ENCODE assay signal across 28 cellular contexts in genomic region chr10:79410315-79411094, GRCh38. TPM values are rescaled to one million over a fixed set of nuclear protein-coding genes. Genes with fewer than 3 reads are reported as not detected.
DNase-seq lines count a peak whose midpoint lies in the region; ATAC-seq and TF ChIP-seq lines count a peak whose summit lies in the region.
"Had no signal": no experiment of that assay in that cellular context is flagged by ENCODE, and none has a peak within 500 bp of the region (broad histone marks: within the 10 kb centered on the region; RNA-seq: fewer than 3 reads in every experiment).

No MANE protein-coding gene starts in this region.

- H3K36me3 Mint-ChIP-seq in endothelial cell (ENCODE audit: low read depth, unreplicated experiment) = peaks cover 25% of the 10 kb centered on the region
- H3K36me3 Mint-ChIP-seq: activated naive CD8-positive, alpha-beta T cell treated with anti-CD3 and anti-CD28 coated beads, Interleukin-2, amount 10 ng/mL, durations not matched to agents 7 days and 5 days had no signal

- no peaks in the 10 kb centered on the region for H3K27me3 ChIP-seq in lower lobe of right lung (ENCODE audit: low read depth)
- H3K27me3 ChIP-seq in sigmoid colon = no peaks in the 10 kb centered on the region
- H3K27me3 ChIP-seq: BLaER1 treated with 17β-estradiol and CSF1 and Interleukin-3, amounts not matched to agents 10 nM and 100 nM; hepatocyte; thyroid gland had no signal

- TF ChIP-seq CTCF in endothelial cell (IDR thresholded peaks at IDR 0.05; ENCODE audit: unreplicated experiment) (no peak), lower lobe of right lung (IDR thresholded peaks at IDR 0.05) (no peak), sigmoid colon (IDR thresholded peaks at IDR 0.05) (no peak), GM20000 (IDR thresholded peaks at IDR 0.05; ENCODE audit: extremely low read depth, missing control alignments) (no peak)

- 83 to 88% methylated on average over 10 of the region's 10 CpGs for WGBS in sigmoid colon, 2 donors

- H3K4me1 ChIP-seq in lower lobe of right lung (peaks cover 83% of the 10 kb centered on the region), sigmoid colon (peaks cover 0 to 18% (median 6%) of the 10 kb centered on the region in 4 donors)
- H3K4me1 ChIP-seq: BLaER1 treated with 17β-estradiol and CSF1 and Interleukin-3, amounts not matched to agents 10 nM and 100 nM; HAP-1 had no signal

- H3K4me1 Mint-ChIP-seq in endothelial cell (ENCODE audit: unreplicated experiment) = peaks cover 52% of the 10 kb centered on the region

- H3K4me3 ChIP-seq in lower lobe of right lung = no peak overlapping the region
- H3K4me3 ChIP-seq in sigmoid colon = no peak overlapping the region
- H3K4me3 ChIP-seq: HAP-1, hepatocyte, thyroid gland had no signal

- peak overlapping the region; percentile 28 for H3K4me3 Mint-ChIP-seq in endothelial cell (ENCODE audit: unreplicated experiment)
- H3K4me3 Mint-ChIP-seq: activated naive CD8-positive, alpha-beta T cell treated with anti-CD3 and anti-CD28 coated beads, Interleukin-2, amount 10 ng/mL, durations not matched to agents 7 days and 5 days; stimulated activated naive CD8-positive, alpha-beta T cell treated with anti-CD3 and anti-CD28 coated beads, Interleukin-15, Interleukin-2, amounts not matched to agents 100 ng/mL and 50 ng/mL, for 24 hours; T-helper 2 cell treated with Interferon-gamma antibody and Interleukin-4, amounts not matched to agents 5 μg/mL and 100 μg/mL, for 36 hours had no signal

- peaks cover 19% of the 10 kb centered on the region for H3K27me3 Mint-ChIP-seq in endothelial cell (ENCODE audit: unreplicated experiment)
- H3K27me3 Mint-ChIP-seq: activated naive CD8-positive, alpha-beta T cell treated with anti-CD3 and anti-CD28 coated beads, Interleukin-2, amount 10 ng/mL, durations not matched to agents 7 days and 5 days; stimulated activated naive CD8-positive, alpha-beta T cell treated with anti-CD3 and anti-CD28 coated beads, Interleukin-15, Interleukin-2, amounts not matched to agents 100 ng/mL and 50 ng/mL, for 24 hours had no signal

- no peak for TF ChIP-seq EP300 in sigmoid colon (IDR thresholded peaks at IDR 0.05)

- intact Hi-C loops in lower lobe of right lung (cut with DNase I) = no loop called here
- intact Hi-C loops in sigmoid colon (cut with DNase I) = no loop called here

- no peaks in the 10 kb centered on the region for H3K36me3 ChIP-seq in lower lobe of right lung
- peaks cover 0 to 6% (median under 1%) of the 10 kb centered on the region in 4 donors for H3K36me3 ChIP-seq in sigmoid colon
- H3K36me3 ChIP-seq: HAP-1, neutrophil, thyroid gland, WERI-Rb-1 had no signal

- ATAC-seq in lower lobe of right lung (no peak), HG02623 (IDR thresholded peaks at IDR 0.05; ENCODE audit: unreplicated experiment) (no peak)
- ATAC-seq: SK-N-SH treated with all-trans-retinoic acid at 6 μM for 48 hours had no signal

- H3K9me3 ChIP-seq in lower lobe of right lung = no peaks in the 10 kb centered on the region
- no peaks in the 10 kb centered on the region for H3K9me3 ChIP-seq in sigmoid colon
- H3K9me3 ChIP-seq: BLaER1 treated with 17β-estradiol and CSF1 and Interleukin-3, amounts not matched to agents 10 nM and 100 nM; HAP-1; neutrophil; thyroid gland had no signal

- H3K9me3 Mint-ChIP-seq in endothelial cell (ENCODE audit: unreplicated experiment) = no peaks in the 10 kb centered on the region
- H3K9me3 Mint-ChIP-seq: activated naive CD8-positive, alpha-beta T cell treated with anti-CD3 and anti-CD28 coated beads, Interleukin-2, amount 10 ng/mL, durations not matched to agents 7 days and 5 days; stimulated activated naive CD8-positive, alpha-beta T cell treated with anti-CD3 and anti-CD28 coated beads, Interleukin-15, Interleukin-2, amounts not matched to agents 100 ng/mL and 50 ng/mL, for 24 hours; T-helper 2 cell treated with Interferon-gamma antibody and Interleukin-4, amounts not matched to agents 5 μg/mL and 100 μg/mL, for 36 hours had no signal

- no peak for TF ChIP-seq POLR2A in sigmoid colon (IDR thresholded peaks at IDR 0.05)

- peak overlapping the region; percentile 18 for H3K27ac Mint-ChIP-seq in endothelial cell (ENCODE audit: unreplicated experiment)
- H3K27ac Mint-ChIP-seq: activated naive CD8-positive, alpha-beta T cell treated with anti-CD3 and anti-CD28 coated beads, Interleukin-2, amount 10 ng/mL, durations not matched to agents 7 days and 5 days; stimulated activated naive CD8-positive, alpha-beta T cell treated with anti-CD3 and anti-CD28 coated beads, Interleukin-15, Interleukin-2, amounts not matched to agents 100 ng/mL and 50 ng/mL, for 24 hours; T-helper 2 cell treated with Interferon-gamma antibody and Interleukin-4, amounts not matched to agents 5 μg/mL and 100 μg/mL, for 36 hours had no signal

- H3K27ac ChIP-seq in lower lobe of right lung = no peak overlapping the region
- H3K27ac ChIP-seq in sigmoid colon = no peak overlapping the region
- H3K27ac ChIP-seq: epithelial cell of prostate, hepatocyte, HL-60, neutrophil, RWPE1, WERI-Rb-1 had no signal

- peak; percentile 11 for DNase-seq in NCI-H69 (lab: John Stamatoyannopoulos, UW)
- DNase-seq in endothelial cell (ENCODE audit: low spot score) = no peak
- DNase-seq in lower lobe of right lung = peak; percentile 34
- peak; percentile 78 for DNase-seq in sigmoid colon
- no peak for DNase-seq in ecto neural progenitor cell (ENCODE audit: low spot score)
- DNase-seq in GM20000 (ENCODE audit: low spot score) = no peak
- no peak for DNase-seq in T-helper 2 cell
- DNase-seq: activated CD4-positive, alpha-beta T cell treated with anti-CD3 and anti-CD28 coated beads, Interleukin-2, amount 50 U/mL, for 48 hours; activated CD8-positive, alpha-beta memory T cell treated with anti-CD3 and anti-CD28 coated beads, Interleukin-2, amount 50 U/mL, for 48 hours; activated naive CD8-positive, alpha-beta T cell treated with anti-CD3 and anti-CD28 coated beads, Interleukin-2, amount 10 ng/mL, durations not matched to agents 7 days and 5 days; cerebellar nuclear complex; NCI-H1092; NCI-H1930; NCI-H2227 treated with DMSO at 0.1 percent for 48 hours; stimulated activated CD4-positive, alpha-beta T cell treated with anti-CD3 and anti-CD28 coated beads, Interleukin-12 subunit alpha, Interleukin-12 subunit beta, amount 100 ng/mL, for 4 hours; thyroid gland; WERI-Rb-1 had no signal

RNA-seq across cellular contexts. Expression of gene ZCCHC24, which starts 34.9 kb away (rescaled TPM):
- total RNA-seq in endothelial cell (ENCODE audit: unreplicated experiment) (60.0 TPM), lower lobe of right lung (34.7 TPM), sigmoid colon (100 to 1,000 TPM in 3 of 4 donors, 10 to 100 TPM in 1; 82.6 to 141 (median 121) TPM)
- polyA plus RNA-seq in sigmoid colon = 10 to 100 TPM in 2 of 3 donors, 1 to 10 TPM in 1; 7.6 to 31.2 (median 21.1) TPM

Comparison
In these comparisons a context has a peak if more than half of its experiments do, and no peak if none do; other contexts are left out.
1. DNase-seq: peak in NCI-H69 (single experiment), lower lobe of right lung (single experiment) and sigmoid colon (single experiment); none in endothelial cell (single experiment), ecto neural progenitor cell (single experiment), GM20000 (single experiment) and T-helper 2 cell (0 of 5).